Comparison of ENCODE assay signal across 20 cellular contexts in genomic region chr2:27091746-27092695, GRCh38. TPM values are rescaled to one million over a fixed set of nuclear protein-coding genes. Genes with fewer than 3 reads are reported as not detected.
"Had no signal": no experiment of that assay in that cellular context is flagged by ENCODE, and none has a peak within 500 bp of the region (broad histone marks: within the 10 kb centered on the region; RNA-seq: fewer than 3 reads in every experiment).

No MANE protein-coding gene starts in this region.

- H3K4me1 ChIP-seq: foreskin keratinocyte had no signal

- H3K9me3 ChIP-seq: body of pancreas, prostate gland, stomach, upper lobe of left lung had no signal

- H3K27me3 ChIP-seq: body of pancreas, stomach, upper lobe of left lung had no signal

- ATAC-seq: activated CD4-positive, alpha-beta T cell treated with anti-CD3 and anti-CD28 coated beads for 36 hours; body of pancreas; foreskin keratinocyte; natural killer cell treated with Interleukin-12 subunit alpha and Interleukin-12 subunit beta and Interleukin-15 and Interleukin-18, amount 100 ng/mL, for 72 hours; right cardiac atrium; WTC11 had no signal

- DNase-seq: activated CD4-positive, alpha-beta memory T cell treated with anti-CD3 and anti-CD28 coated beads, Interleukin-2, amount 10 ng/mL, durations not matched to agents 7 days and 5 days; activated CD4-positive, alpha-beta T cell treated with anti-CD3 and anti-CD28 coated beads for 36 hours; activated naive CD4-positive, alpha-beta T cell treated with anti-CD3 and anti-CD28 coated beads for 36 hours; activated T-cell treated with anti-CD3 and anti-CD28 coated beads, Interleukin-2, amount 50 U/mL, for 24 hours; foreskin keratinocyte; hypothalamus; islet precursor cell; occipital lobe; stimulated activated CD4-positive, alpha-beta T cell treated with anti-CD3 and anti-CD28 coated beads, Interleukin-4, amount 100 ng/mL, for 1 hour; stomach had no signal

- H3K4me3 ChIP-seq: body of pancreas, lung, prostate gland, smooth muscle cell, stomach, upper lobe of left lung had no signal

- H3K27ac ChIP-seq: body of pancreas, foreskin keratinocyte, prostate gland, stomach, upper lobe of left lung had no signal

- H3K36me3 ChIP-seq: prostate gland, upper lobe of left lung had no signal

- H3K4me2 ChIP-seq: smooth muscle cell had no signal

RNA-seq across cellular contexts. Expression of gene CGREF1, which starts 26.9 kb away (rescaled TPM):
- total RNA-seq: smooth muscle cell had no signal

RNA-seq across cellular contexts. Expression of gene ABHD1, which starts 31.6 kb away (rescaled TPM):
- total RNA-seq: epithelial cell of proximal tubule, foreskin keratinocyte, smooth muscle cell, stomach, temporal lobe had no signal
- polyA plus RNA-seq: foreskin keratinocyte, smooth muscle cell had no signal
